7 cellular contexts compared by ENCODE assay signal in the genomic region with DNA sequence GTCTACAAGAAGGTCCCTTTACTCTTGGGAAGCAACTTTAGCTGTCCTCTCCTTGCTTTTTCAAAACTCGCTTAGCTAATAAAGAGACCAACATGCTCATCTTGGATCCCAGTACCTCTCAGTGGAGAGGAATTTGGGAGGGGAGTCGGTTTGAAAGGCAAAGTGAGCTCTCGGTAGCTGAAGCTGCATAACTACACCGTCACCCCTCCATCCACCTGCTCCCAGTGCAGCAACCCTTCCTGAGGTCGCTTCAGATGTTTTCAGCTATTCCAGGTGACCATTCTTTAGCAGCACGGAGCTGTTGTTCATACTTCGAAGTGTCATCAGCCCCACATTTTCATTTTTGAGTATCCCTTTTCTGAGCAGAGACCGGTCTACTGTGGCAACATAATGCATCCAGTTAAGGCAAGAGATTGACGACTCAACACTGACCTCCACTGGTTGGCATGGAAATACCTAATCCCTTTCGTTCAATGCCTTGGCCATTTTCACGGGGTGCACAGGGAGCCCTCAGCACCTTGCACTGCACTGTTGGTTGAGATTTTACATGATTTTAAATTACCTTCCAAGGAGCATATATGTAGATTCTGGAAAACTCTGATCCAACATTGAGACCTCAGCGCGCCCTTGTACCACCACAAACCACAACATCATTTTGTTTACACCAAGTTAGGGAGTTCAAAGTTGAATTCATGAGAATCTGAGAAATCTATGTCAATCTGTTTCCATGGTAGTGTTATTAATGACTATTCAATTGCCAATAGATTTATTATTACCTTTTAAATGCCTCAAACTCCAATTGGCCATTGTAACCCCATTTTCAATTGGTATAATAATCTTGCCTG. TPM values are rescaled to one million over a fixed set of nuclear protein-coding genes. Genes with fewer than 3 reads are reported as not detected.
A peak's percentile ranks its signal among the peaks of the same experiment; 100 is the strongest.
DNase-seq lines count a peak whose midpoint lies in the region; ATAC-seq and TF ChIP-seq lines count a peak whose summit lies in the region.

No MANE protein-coding gene starts in this region.

- no peaks in the 10 kb centered on the region for H3K36me3 Mint-ChIP-seq in T-helper 17 cell (ENCODE audit: low read depth)

- H3K4me1 ChIP-seq in skeletal muscle satellite cell (ENCODE audit: control insufficient read depth, insufficient read depth, low read length) = peaks cover 17% of the 10 kb centered on the region

- in situ Hi-C loops in astrocyte of the cerebellum (cut with HindIII; ENCODE audit: low sequenced_read_pairs) = no loop called here

- peaks cover 11% of the 10 kb centered on the region for H3K4me1 Mint-ChIP-seq in T-helper 17 cell

- no peak overlapping the region for H3K27ac Mint-ChIP-seq in T-helper 17 cell

- TF ChIP-seq CTCF in astrocyte of the cerebellum (IDR thresholded peaks at IDR 0.05; ENCODE audit: low read depth, low read length, missing control alignments) = peak; percentile 73

- no peak overlapping the region for H3K9ac ChIP-seq in skeletal muscle satellite cell (ENCODE audit: low read depth, low read length)

- DNase-seq in NCI-H128 (lab: John Stamatoyannopoulos, UW; ENCODE audit: unreplicated experiment) (peak; percentile 72), T-helper 17 cell (peak; percentile 14 to 48 (median 16)), astrocyte of the cerebellum (ENCODE audit: low read depth) (peak; percentile 74), hypothalamus (lab: John Stamatoyannopoulos, UW) (peak in 41 of 51 donors; percentile 2 to 73 (median 26))

- H3K4me3 Mint-ChIP-seq in T-helper 17 cell = peak overlapping the region; percentile 43

- peaks cover 8% of the 10 kb centered on the region for H3K27me3 ChIP-seq in skeletal muscle satellite cell (ENCODE audit: control insufficient read depth, insufficient read depth, low read length)

- H3K27me3 Mint-ChIP-seq in T-helper 17 cell = peaks cover 6% of the 10 kb centered on the region

- H3K4me2 ChIP-seq in skeletal muscle satellite cell (ENCODE audit: low read length) = peak overlapping the region; percentile 58

- H3K4me3 ChIP-seq in astrocyte of the cerebellum (ENCODE audit: low read depth, low read length) (no peak overlapping the region), skeletal muscle satellite cell (ENCODE audit: low read length) (peak overlapping the region; percentile 12)

- ATAC-seq in GM18502 (IDR thresholded peaks at IDR 0.05; ENCODE audit: poor library complexity, unreplicated experiment) (peak; percentile 96), HG02763 (IDR thresholded peaks at IDR 0.05; ENCODE audit: unreplicated experiment) (peak; percentile 82), T-helper 17 cell (peak; percentile 97)

- no peaks in the 10 kb centered on the region for H3K36me3 ChIP-seq in skeletal muscle satellite cell (ENCODE audit: insufficient read depth, low read length)

- H3K9me3 ChIP-seq in T-helper 17 cell (ENCODE audit: control insufficient read depth, low read length, poor library complexity, severe bottlenecking) (no peaks in the 10 kb centered on the region), skeletal muscle satellite cell (replicated peaks; ENCODE audit: low read length) (no peaks in the 10 kb centered on the region)

RNA-seq across cellular contexts. Expression of a gene that starts 42.2 kb away (rescaled TPM):
- not detected for total RNA-seq in T-helper 17 cell
- total RNA-seq in skeletal muscle satellite cell (2012; rRNA removed) = not detected in 2 replicates

Comparison
In these comparisons a context has a peak if more than half of its experiments do, and no peak if none do; other contexts are left out.
1. DNase-seq: peak in every context shown above with its lines; median percentile 74 in astrocyte of the cerebellum; 72 in NCI-H128; 26 in hypothalamus; 16 in T-helper 17 cell.